Comparison of ENCODE assay signal across 1 cellular context in genomic region chr21:45192332-45192731, GRCh38.
TF ChIP-seq lines count a peak whose summit lies in the region.

No MANE protein-coding gene starts in this region.

TF ChIP-seq in GM12878, 131 proteins besides CTCF, POLR2A, EP300 and RAD21:
- TF ChIP-seq TCF7 (IDR thresholded peaks at IDR 0.05; ENCODE audit: borderline replicate concordance) = no peak
- TF ChIP-seq, protein P1, sequence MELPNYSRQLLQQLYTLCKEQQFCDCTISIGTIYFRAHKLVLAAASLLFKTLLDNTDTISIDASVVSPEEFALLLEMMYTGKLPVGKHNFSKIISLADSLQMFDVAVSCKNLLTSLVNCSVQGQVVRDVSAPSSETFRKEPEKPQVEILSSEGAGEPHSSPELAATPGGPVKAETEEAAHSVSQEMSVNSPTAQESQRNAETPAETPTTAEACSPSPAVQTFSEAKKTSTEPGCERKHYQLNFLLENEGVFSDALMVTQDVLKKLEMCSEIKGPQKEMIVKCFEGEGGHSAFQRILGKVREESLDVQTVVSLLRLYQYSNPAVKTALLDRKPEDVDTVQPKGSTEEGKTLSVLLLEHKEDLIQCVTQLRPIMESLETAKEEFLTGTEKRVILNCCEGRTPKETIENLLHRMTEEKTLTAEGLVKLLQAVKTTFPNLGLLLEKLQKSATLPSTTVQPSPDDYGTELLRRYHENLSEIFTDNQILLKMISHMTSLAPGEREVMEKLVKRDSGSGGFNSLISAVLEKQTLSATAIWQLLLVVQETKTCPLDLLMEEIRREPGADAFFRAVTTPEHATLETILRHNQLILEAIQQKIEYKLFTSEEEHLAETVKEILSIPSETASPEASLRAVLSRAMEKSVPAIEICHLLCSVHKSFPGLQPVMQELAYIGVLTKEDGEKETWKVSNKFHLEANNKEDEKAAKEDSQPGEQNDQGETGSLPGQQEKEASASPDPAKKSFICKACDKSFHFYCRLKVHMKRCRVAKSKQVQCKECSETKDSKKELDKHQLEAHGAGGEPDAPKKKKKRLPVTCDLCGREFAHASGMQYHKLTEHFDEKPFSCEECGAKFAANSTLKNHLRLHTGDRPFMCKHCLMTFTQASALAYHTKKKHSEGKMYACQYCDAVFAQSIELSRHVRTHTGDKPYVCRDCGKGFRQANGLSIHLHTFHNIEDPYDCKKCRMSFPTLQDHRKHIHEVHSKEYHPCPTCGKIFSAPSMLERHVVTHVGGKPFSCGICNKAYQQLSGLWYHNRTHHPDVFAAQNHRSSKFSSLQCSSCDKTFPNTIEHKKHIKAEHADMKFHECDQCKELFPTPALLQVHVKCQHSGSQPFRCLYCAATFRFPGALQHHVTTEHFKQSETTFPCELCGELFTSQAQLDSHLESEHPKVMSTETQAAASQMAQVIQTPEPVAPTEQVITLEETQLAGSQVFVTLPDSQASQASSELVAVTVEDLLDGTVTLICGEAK (IDR thresholded peaks at IDR 0.05; ENCODE audit: borderline replicate concordance) = no peak
- TF ChIP-seq NRF1 (conservative IDR thresholded peaks at IDR 0.05; ENCODE audit: low read depth, low read length) = no peak
- no peak for TF ChIP-seq ZBED1 (IDR thresholded peaks at IDR 0.05; ENCODE audit: borderline replicate concordance)
- TF ChIP-seq CUX1 (IDR thresholded peaks at IDR 0.05; ENCODE audit: insufficient replicate concordance, low read depth, low read length) = no peak
- no peak for TF ChIP-seq ETV6 (conservative IDR thresholded peaks at IDR 0.05 in 1 of 2, IDR thresholded peaks at IDR 0.05 in 1 of 2; ENCODE audit: borderline replicate concordance in 1 of 2, low read depth in 1 of 2)
- TF ChIP-seq, protein P2, sequence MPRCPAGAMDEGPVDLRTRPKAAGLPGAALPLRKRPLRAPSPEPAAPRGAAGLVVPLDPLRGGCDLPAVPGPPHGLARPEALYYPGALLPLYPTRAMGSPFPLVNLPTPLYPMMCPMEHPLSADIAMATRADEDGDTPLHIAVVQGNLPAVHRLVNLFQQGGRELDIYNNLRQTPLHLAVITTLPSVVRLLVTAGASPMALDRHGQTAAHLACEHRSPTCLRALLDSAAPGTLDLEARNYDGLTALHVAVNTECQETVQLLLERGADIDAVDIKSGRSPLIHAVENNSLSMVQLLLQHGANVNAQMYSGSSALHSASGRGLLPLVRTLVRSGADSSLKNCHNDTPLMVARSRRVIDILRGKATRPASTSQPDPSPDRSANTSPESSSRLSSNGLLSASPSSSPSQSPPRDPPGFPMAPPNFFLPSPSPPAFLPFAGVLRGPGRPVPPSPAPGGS (IDR thresholded peaks at IDR 0.05; ENCODE audit: borderline replicate concordance, insufficient read depth, low read depth, low read length, poor library complexity, severe bottlenecking) = no peak
- TF ChIP-seq, protein P3, sequence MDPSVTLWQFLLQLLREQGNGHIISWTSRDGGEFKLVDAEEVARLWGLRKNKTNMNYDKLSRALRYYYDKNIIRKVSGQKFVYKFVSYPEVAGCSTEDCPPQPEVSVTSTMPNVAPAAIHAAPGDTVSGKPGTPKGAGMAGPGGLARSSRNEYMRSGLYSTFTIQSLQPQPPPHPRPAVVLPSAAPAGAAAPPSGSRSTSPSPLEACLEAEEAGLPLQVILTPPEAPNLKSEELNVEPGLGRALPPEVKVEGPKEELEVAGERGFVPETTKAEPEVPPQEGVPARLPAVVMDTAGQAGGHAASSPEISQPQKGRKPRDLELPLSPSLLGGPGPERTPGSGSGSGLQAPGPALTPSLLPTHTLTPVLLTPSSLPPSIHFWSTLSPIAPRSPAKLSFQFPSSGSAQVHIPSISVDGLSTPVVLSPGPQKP (IDR thresholded peaks at IDR 0.05; ENCODE audit: low read depth, low read length) = no peak
- no peak for TF ChIP-seq SRF (IDR thresholded peaks at IDR 0.05; ENCODE audit: low read depth in 2 of 2, low read length in 2 of 2)
- no peak for TF ChIP-seq MAX (IDR thresholded peaks at IDR 0.05; ENCODE audit: low read depth, low read length)
- TF ChIP-seq JUNB (IDR thresholded peaks at IDR 0.05) = no peak
- TF ChIP-seq PML (IDR thresholded peaks at IDR 0.05; ENCODE audit: low read length) = no peak
- no peak for TF ChIP-seq CBX5 (IDR thresholded peaks at IDR 0.05; ENCODE audit: low read depth)
- no peak for TF ChIP-seq STAT1 (conservative IDR thresholded peaks at IDR 0.05)
- no peak for TF ChIP-seq NR2C1 (IDR thresholded peaks at IDR 0.05)
- TF ChIP-seq CREB1 (IDR thresholded peaks at IDR 0.05; ENCODE audit: low read depth) = no peak
- no peak for TF ChIP-seq TBL1XR1 (IDR thresholded peaks at IDR 0.05; ENCODE audit: low read depth, low read length)
- no peak for TF ChIP-seq ZNF622 (IDR thresholded peaks at IDR 0.05)
- TF ChIP-seq RELA (IDR thresholded peaks at IDR 0.05; ENCODE audit: borderline replicate concordance, partially characterized antibody) = no peak
